9 cellular contexts compared by ENCODE assay signal in genomic region chr2:131490616-131491468, GRCh38. TPM values are rescaled to one million over a fixed set of nuclear protein-coding genes. Genes with fewer than 3 reads are reported as not detected.
DNase-seq lines count a peak whose midpoint lies in the region; ATAC-seq, FAIRE-seq and TF ChIP-seq lines count a peak whose summit lies in the region.
"Not testable (repeated sequence)": the region's sequence is repeated elsewhere in the genome, so short reads cannot be mapped to it uniquely, and the experiment has no call there.
"Had no signal": no experiment of that assay in that cellular context is flagged by ENCODE, and none has a peak within 500 bp of the region (broad histone marks: within the 10 kb centered on the region; RNA-seq: fewer than 3 reads in every experiment).

No MANE protein-coding gene starts in this region.

- intact Hi-C loops in prostate gland (cut with DNase I): not testable (repeated sequence)

- DNase-seq in ELF-1 (ENCODE audit: low read depth, low spot score) (peak; percentile 15), SIG-M5 treated with dmso at 0.1 percent for 504 hours (lab: John Stamatoyannopoulos, UW; ENCODE audit: unreplicated experiment) (peak; percentile 24), activated T-helper 1 cell treated with Interleukin-2 at 50 U/mL for 16 hours (ENCODE audit: low read depth) (peak; percentile 7), upper lobe of left lung (peak in 1 of 2 donors; percentile 65)
- DNase-seq in effector memory CD4-positive, alpha-beta T cell: peak in 2 of 3 donors; percentile 6 to 9
- DNase-seq in keratinocyte (ENCODE audit: low read depth, low spot score); prostate gland (ENCODE audit: low spot score): not testable (repeated sequence)

- H3K4me3 ChIP-seq in effector memory CD4-positive, alpha-beta T cell (ENCODE audit: insufficient read depth, low read depth, low read length, poor library complexity, severe bottlenecking): peak overlapping the region; percentile 57
- H3K4me3 ChIP-seq in keratinocyte (ENCODE audit: control insufficient read depth in 2 of 3, extremely low read depth in 1 of 3, insufficient read depth in 2 of 3, low read depth in 1 of 3, low read length in 3 of 3): peak overlapping the region; percentile 75 to 82 (median 76)
- H3K4me3 ChIP-seq in prostate gland: peak overlapping the region; percentile 68 to 79
- peak overlapping the region in 3 of 4 donors; percentile 62 to 77 (median 77) for H3K4me3 ChIP-seq in upper lobe of left lung

- H3K9me3 ChIP-seq in KOPT-K1 (ENCODE audit: insufficient read depth, low read length, poor library complexity, severe bottlenecking); effector memory CD4-positive, alpha-beta T cell (ENCODE audit: control insufficient read depth, low read length); keratinocyte (ENCODE audit: control insufficient read depth, low read depth, low read length); prostate gland; upper lobe of left lung: not testable (repeated sequence)

- 59% methylated on average over 18 of the region's 20 CpGs for whole genome bisulfite sequencing in prostate gland
- 85 to 89% methylated on average over 13 to 16 of the region's 20 CpGs for WGBS in upper lobe of left lung, 2 donors

- H3K27ac ChIP-seq in KOPT-K1 (ENCODE audit: low read depth, low read length, poor library complexity, severe bottlenecking) (peak overlapping the region; percentile 85), keratinocyte (ENCODE audit: control insufficient read depth, insufficient read depth, low read length) (peak overlapping the region; percentile 60), prostate gland (peak overlapping the region; percentile 26 to 90)
- peak overlapping the region; percentile 48 for H3K27ac ChIP-seq in effector memory CD4-positive, alpha-beta T cell (ENCODE audit: insufficient read depth, low read length, poor library complexity, severe bottlenecking)
- not testable (repeated sequence) for H3K27ac ChIP-seq in upper lobe of left lung

- H3K4me1 ChIP-seq in effector memory CD4-positive, alpha-beta T cell (ENCODE audit: control insufficient read depth, insufficient read depth, low read length, poor library complexity, severe bottlenecking): peaks cover 23% of the 10 kb centered on the region
- H3K4me1 ChIP-seq in keratinocyte (ENCODE audit: control insufficient read depth, extremely low read depth, insufficient read depth, low read length); prostate gland (replicated peaks): not testable (repeated sequence)
- peaks cover 19 to 30% (median 23%) of the 10 kb centered on the region in 4 donors for H3K4me1 ChIP-seq in upper lobe of left lung

- H3K9ac ChIP-seq in keratinocyte (ENCODE audit: control insufficient read depth, extremely low read depth, insufficient read depth, low read length): peak overlapping the region; percentile 79

- FAIRE-seq in keratinocyte (lab: Jason Lieb, UNC): peak; percentile 32

- not testable (repeated sequence) for TF ChIP-seq POLR2A in prostate gland (IDR thresholded peaks at IDR 0.05); upper lobe of left lung (IDR thresholded peaks at IDR 0.05)

- dilution Hi-C loops in keratinocyte (cut with MboI; ENCODE audit: extremely low pct_ligation_motif_present, low sequenced_read_pairs): not testable (repeated sequence)

- not testable (repeated sequence) for TF ChIP-seq CTCF in keratinocyte (optimal IDR thresholded peaks at IDR 0.05 in 1 of 3, IDR thresholded peaks at IDR 0.05 in 1 of 3, conservative IDR thresholded peaks at IDR 0.05 in 1 of 3; ENCODE audit: extremely low read depth in 1 of 3, insufficient read depth in 2 of 3, low read length in 3 of 3); prostate gland (IDR thresholded peaks at IDR 0.05); upper lobe of left lung (IDR thresholded peaks at IDR 0.05)

- H3K4me2 ChIP-seq in keratinocyte (ENCODE audit: control insufficient read depth, extremely low read depth, insufficient read depth, low read depth, low read length): peak overlapping the region; percentile 81

- H3K36me3 ChIP-seq in KOPT-K1 (ENCODE audit: insufficient read depth, low read length): peaks cover 44% of the 10 kb centered on the region; the same call in 1 of the 2 replicates
- H3K36me3 ChIP-seq in effector memory CD4-positive, alpha-beta T cell (ENCODE audit: control insufficient read depth, insufficient read depth, low read length); keratinocyte (ENCODE audit: control insufficient read depth in 2 of 2, extremely low read depth in 1 of 2, insufficient read depth in 2 of 2, low read length in 2 of 2); prostate gland; upper lobe of left lung: not testable (repeated sequence)

- not testable (repeated sequence) for H4K20me1 ChIP-seq in keratinocyte (ENCODE audit: control insufficient read depth, extremely low read depth, insufficient read depth, low read length)

- H3K27me3 ChIP-seq in effector memory CD4-positive, alpha-beta T cell (replicated peaks; ENCODE audit: control insufficient read depth, insufficient read depth, low read length, poor library complexity, severe bottlenecking); keratinocyte (ENCODE audit: control insufficient read depth, extremely low read depth, insufficient read depth, low read length); prostate gland (replicated peaks; ENCODE audit: insufficient read depth); upper lobe of left lung: not testable (repeated sequence)

- not testable (repeated sequence) for H3K9me1 ChIP-seq in keratinocyte (ENCODE audit: control insufficient read depth, extremely low read depth, insufficient read depth, low read length)

- peaks cover 75% of the 10 kb centered on the region for H3K79me2 ChIP-seq in keratinocyte (ENCODE audit: control insufficient read depth, insufficient read depth, low read length)

- H2AFZ ChIP-seq in keratinocyte (ENCODE audit: control insufficient read depth, low read length): peak overlapping the region; percentile 81

- not testable (repeated sequence) for ATAC-seq in upper lobe of left lung (ENCODE audit: low FRiP score in 2 of 2)

- not testable (repeated sequence) for TF ChIP-seq EP300 in upper lobe of left lung (IDR thresholded peaks at IDR 0.05)

RNA-seq across cellular contexts. Expression of gene MZT2A, which starts 1.4 kb away (rescaled TPM):
- polyA plus RNA-seq in keratinocyte: 71.2 to 128 TPM (median 82.7 TPM) in 3 replicates
- 9.5 TPM for polyA plus RNA-seq in keratinocyte (2011; ENCODE audit: low read depth)
- polyA plus RNA-seq in keratinocyte (2011; cell fraction: cytosol; rRNA removed): 38.8 and 83.3 TPM in 2 replicates
- polyA plus RNA-seq in keratinocyte (2011; cell fraction: nucleus; rRNA removed): 21.0 and 24.1 TPM in 2 replicates
- polyA plus RNA-seq in keratinocyte (2012; ENCODE audit: low replicate concordance): 74.7 and 182 TPM in 2 replicates
- polyA minus RNA-seq in keratinocyte: 11.1 to 16.5 TPM (median 11.5 TPM) in 3 replicates
- 123 TPM for polyA minus RNA-seq in keratinocyte (2011; cell fraction: cytosol; rRNA and poly(A)+ RNA removed)
- 15.3 and 22.2 TPM in 2 replicates for polyA minus RNA-seq in keratinocyte (2011; cell fraction: nucleus; rRNA and poly(A)+ RNA removed)
- total RNA-seq in prostate gland: 100 to 1,000 TPM; 173 to 176 TPM
- total RNA-seq in upper lobe of left lung: 10 to 100 TPM; 15.7 to 66.9 (median 47.4) TPM

RNA-seq across cellular contexts. Expression of gene TUBA3D, which starts 14.9 kb away (rescaled TPM):
- polyA plus RNA-seq in keratinocyte: not detected in 3 replicates
- not detected for polyA plus RNA-seq in keratinocyte (2011; ENCODE audit: low read depth)
- not detected in 2 replicates for polyA plus RNA-seq in keratinocyte (2011; cell fraction: cytosol; rRNA removed)
- polyA plus RNA-seq in keratinocyte (2011; cell fraction: nucleus; rRNA removed): not detected in 2 replicates
- polyA plus RNA-seq in keratinocyte (2012; ENCODE audit: low replicate concordance): 0.10 and 0.21 TPM in 2 replicates
- polyA minus RNA-seq in keratinocyte: not detected in 3 replicates
- polyA minus RNA-seq in keratinocyte (2011; cell fraction: cytosol; rRNA and poly(A)+ RNA removed): not detected
- polyA minus RNA-seq in keratinocyte (2011; cell fraction: nucleus; rRNA and poly(A)+ RNA removed): not detected in 2 replicates
- total RNA-seq in prostate gland (10 to 100 TPM; 75.2 to 92.0 TPM), upper lobe of left lung (not detected)
- total RNA-seq: RPMI7951 had no signal

RNA-seq across cellular contexts. Expression of gene CCDC74A, which starts 36.8 kb away (rescaled TPM):
- 3.7 to 5.1 TPM (median 4.3 TPM) in 3 replicates for polyA plus RNA-seq in keratinocyte
- not detected for polyA plus RNA-seq in keratinocyte (2011; ENCODE audit: low read depth)
- polyA plus RNA-seq in keratinocyte (2011; cell fraction: cytosol; rRNA removed): 2.1 and 2.6 TPM in 2 replicates
- polyA plus RNA-seq in keratinocyte (2011; cell fraction: nucleus; rRNA removed): 5.7 and 5.9 TPM in 2 replicates
- 0.66 and 3.5 TPM in 2 replicates for polyA plus RNA-seq in keratinocyte (2012; ENCODE audit: low replicate concordance)
- 1.4 to 3.4 TPM (median 2.5 TPM) in 3 replicates for polyA minus RNA-seq in keratinocyte
- 3.8 TPM for polyA minus RNA-seq in keratinocyte (2011; cell fraction: cytosol; rRNA and poly(A)+ RNA removed)
- 1.1 and 1.2 TPM in 2 replicates for polyA minus RNA-seq in keratinocyte (2011; cell fraction: nucleus; rRNA and poly(A)+ RNA removed)
- total RNA-seq in prostate gland: 10 to 100 TPM; 15.5 to 95.5 TPM
- 10 to 100 TPM in 4 of 6 donors, 1 to 10 TPM in 1, under 1 TPM in 1; 0.46 to 33.5 (median 11.8) TPM for total RNA-seq in upper lobe of left lung

Comparison
In these comparisons a context has a peak if more than half of its experiments do, and no peak if none do; other contexts are left out.
1. RNA of gene TUBA3D, which starts 14.9 kb away (total RNA-seq): 75.2 to 92.0 TPM in prostate gland; not detected in upper lobe of left lung; every median in the first group is over 10 times any median in the second.
2. Peak in every context shown above with its lines, with median percentiles within 50 percentile points of each other: H3K4me3 ChIP-seq.